In the genomic region with DNA sequence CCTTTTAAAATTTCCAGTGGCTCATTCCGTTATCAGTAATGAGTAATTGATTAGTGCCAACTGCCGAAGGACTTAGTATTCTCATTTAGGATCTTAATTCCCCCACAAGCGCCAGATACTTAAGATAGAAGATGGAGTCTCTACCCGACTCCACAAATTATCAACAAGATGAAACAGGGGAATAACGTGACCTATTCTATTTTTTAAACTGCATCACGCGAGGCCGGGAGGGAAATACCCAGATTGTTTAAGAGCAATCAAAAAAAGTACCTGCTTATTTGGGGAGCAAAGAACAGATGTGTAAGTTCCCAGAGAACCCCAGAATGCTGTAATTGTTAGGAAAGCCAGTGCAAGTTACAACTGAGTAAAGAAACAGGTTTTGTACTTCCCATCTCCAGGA, we compare ENCODE assay signal across 8 cellular contexts. TPM values are rescaled to one million over a fixed set of nuclear protein-coding genes. Genes with fewer than 3 reads are reported as not detected.
DNase-seq lines count a peak whose midpoint lies in the region; FAIRE-seq and TF ChIP-seq lines count a peak whose summit lies in the region.

No MANE protein-coding gene starts in this region.

- no peak overlapping the region for H2AK5ac ChIP-seq in H9 (ENCODE audit: insufficient read length, low read length)

- DNase-seq in H9 (no peak), astrocyte (ENCODE audit: low read depth) (no peak), activated gamma-delta T cell treated with Interleukin-2 at 50 U/mL for 16 hours (no peak), AG20443 (ENCODE audit: low spot score) (no peak), germinal center (ENCODE audit: low spot score) (no peak), NCI-H748 treated with DMSO at 0.1 percent for 48 hours (lab: John Stamatoyannopoulos, UW) (no peak)

- H3K9ac ChIP-seq in H9 (ENCODE audit: extremely low read depth, insufficient read length, low read length) = no peak overlapping the region
- H3K9ac ChIP-seq in astrocyte (ENCODE audit: low read length) = peak overlapping the region; percentile 89
- H3K9ac ChIP-seq in mucosa of stomach (ENCODE audit: low read length) = peak overlapping the region; percentile 95

- no CpG with 5 or more reads among the region's 8 CpGs for WGBS in H9 (ENCODE audit: extremely low coverage, insufficient read length, low lambda C conversion rate)

- H3K4me1 ChIP-seq in ACC112 (ENCODE audit: control insufficient read depth, insufficient read depth, low read length, unreplicated experiment) (peaks cover 18% of the 10 kb centered on the region), H9 (ENCODE audit: insufficient read depth, low read length) (no peaks in the 10 kb centered on the region), astrocyte (ENCODE audit: insufficient read depth, low read length) (peaks cover 9% of the 10 kb centered on the region), mucosa of stomach (ENCODE audit: control insufficient read depth, insufficient read depth, low read length) (peaks cover 13% of the 10 kb centered on the region)

- H3K4me1 Mint-ChIP-seq in H9 (peaks cover 12% of the 10 kb centered on the region in 2 experiments), astrocyte (ENCODE audit: low read depth, unreplicated experiment) (peaks cover 16% of the 10 kb centered on the region)

- H3K79me1 ChIP-seq in H9 (ENCODE audit: insufficient read depth, low read depth, low read length, poor library complexity, severe bottlenecking) = no peaks in the 10 kb centered on the region

- no peak overlapping the region for H2BK20ac ChIP-seq in H9 (ENCODE audit: low read depth, low read length, poor library complexity, severe bottlenecking)

- peaks cover 5% of the 10 kb centered on the region for H3K23me2 ChIP-seq in H9 (ENCODE audit: insufficient read length, low read depth, low read length, poor library complexity, severe bottlenecking)

- no peak overlapping the region for H2BK12ac ChIP-seq in H9 (ENCODE audit: insufficient read length, low read depth, low read length)

- no peak for FAIRE-seq in astrocyte (lab: Jason Lieb, UNC)

- H3K23ac ChIP-seq in H9 (ENCODE audit: insufficient read length, low read depth, low read length) = no peak overlapping the region

- no peak overlapping the region for H2BK15ac ChIP-seq in H9 (ENCODE audit: low read depth, low read length)

- H3K9me3 Mint-ChIP-seq in H9 (no peaks in the 10 kb centered on the region; a peak in 1 of 5 replicates), astrocyte (ENCODE audit: unreplicated experiment) (no peaks in the 10 kb centered on the region)

- no peak for TF ChIP-seq CTCF in H9 (conservative IDR thresholded peaks at IDR 0.05)
- TF ChIP-seq CTCF in astrocyte (IDR thresholded peaks at IDR 0.05; ENCODE audit: insufficient read depth, low read depth, low read length) = no peak

- no peak overlapping the region for H2BK5ac ChIP-seq in H9 (ENCODE audit: insufficient read length, low read length)

- no peak overlapping the region for H3K18ac ChIP-seq in H9 (ENCODE audit: insufficient read length, low read depth, low read length)

- peak overlapping the region; percentile 100 for H3K4me3 ChIP-seq in ACC112 (ENCODE audit: low read depth, low read length)
- peak overlapping the region; percentile 83 for H3K4me3 ChIP-seq in astrocyte (ENCODE audit: insufficient read depth, low read depth, low read length)
- peak overlapping the region; percentile 89 for H3K4me3 ChIP-seq in mucosa of stomach (ENCODE audit: low read length)

- H3K27ac Mint-ChIP-seq in H9 (no peak overlapping the region), astrocyte (ENCODE audit: unreplicated experiment) (no peak overlapping the region)

- H4K5ac ChIP-seq in H9 (ENCODE audit: insufficient read length, low read depth, low read length) = no peak overlapping the region

- H3K27me3 ChIP-seq in ACC112 (ENCODE audit: insufficient read depth, low read length) (no peaks in the 10 kb centered on the region), H9 (ENCODE audit: insufficient read depth, low read length) (peaks cover 9% of the 10 kb centered on the region; the same call in 1 of the 2 replicates), astrocyte (ENCODE audit: insufficient read depth, low read length) (no peaks in the 10 kb centered on the region), mucosa of stomach (ENCODE audit: control insufficient read depth, insufficient read depth, low read length) (no peaks in the 10 kb centered on the region)

- H3K14ac ChIP-seq in H9 (ENCODE audit: insufficient read depth, low read length) = no peak overlapping the region

- H4K8ac ChIP-seq in H9 (replicated peaks; ENCODE audit: insufficient read length, low read depth, low read length) = no peak overlapping the region

- no peak overlapping the region for H3K4ac ChIP-seq in H9 (ENCODE audit: low read depth, low read length)

- H3K36me3 Mint-ChIP-seq in H9 (ENCODE audit: insufficient read depth in 1 of 3, low read depth in 3 of 3) = peaks cover 0 to 2% (median 0%) of the 10 kb centered on the region in 3 experiments; a peak in 1 of 7 replicates
- H3K36me3 Mint-ChIP-seq in astrocyte (ENCODE audit: low read depth, unreplicated experiment) = no peaks in the 10 kb centered on the region

- H3K4me2 ChIP-seq in H9 (ENCODE audit: insufficient read depth, insufficient read length, low read length) (peak overlapping the region; percentile 62), astrocyte (ENCODE audit: low read length) (peak overlapping the region; percentile 95)

- no peaks in the 10 kb centered on the region for H3K9me3 ChIP-seq in H9 (ENCODE audit: control insufficient read depth, low read depth, low read length)
- H3K9me3 ChIP-seq in astrocyte (ENCODE audit: insufficient read depth, low read depth, low read length) = no peaks in the 10 kb centered on the region
- H3K9me3 ChIP-seq in mucosa of stomach (ENCODE audit: control insufficient read depth, low read length) = no peaks in the 10 kb centered on the region

- H3K27ac ChIP-seq in ACC112 (ENCODE audit: low read depth, low read length) (peak overlapping the region; percentile 90), H9 (ENCODE audit: insufficient read length, low read depth, low read length) (no peak overlapping the region), astrocyte (ENCODE audit: low read depth, low read length) (no peak overlapping the region)

- peaks cover 59% of the 10 kb centered on the region for H3K27me3 Mint-ChIP-seq in H9 (ENCODE audit: low read depth)
- peaks cover 4% of the 10 kb centered on the region for H3K27me3 Mint-ChIP-seq in astrocyte (ENCODE audit: low read depth, unreplicated experiment)

- peak overlapping the region; percentile 90 for H2AFZ ChIP-seq in ACC112 (ENCODE audit: low read length, unreplicated experiment)
- H2AFZ ChIP-seq in H9 (ENCODE audit: low read length) = no peak overlapping the region
- peak overlapping the region; percentile 99 for H2AFZ ChIP-seq in astrocyte (ENCODE audit: low read depth, low read length)

- H3K56ac ChIP-seq in H9 (ENCODE audit: insufficient read length, low read depth, low read length) = no peak overlapping the region

- H3K4me3 Mint-ChIP-seq in H9 (peak overlapping the region; percentile 81 to 89; a peak in 3 of 5 replicates), astrocyte (ENCODE audit: unreplicated experiment) (peak overlapping the region; percentile 91)

- H3K36me3 ChIP-seq in ACC112 (ENCODE audit: insufficient read depth, low read length) (no peaks in the 10 kb centered on the region), astrocyte (ENCODE audit: insufficient read depth, low read length) (no peaks in the 10 kb centered on the region), mucosa of stomach (ENCODE audit: control insufficient read depth, insufficient read depth, low read length) (no peaks in the 10 kb centered on the region)

- no peak overlapping the region for H2BK120ac ChIP-seq in H9 (ENCODE audit: low read depth, low read length, poor library complexity, severe bottlenecking)

- no peak overlapping the region for H4K91ac ChIP-seq in H9 (ENCODE audit: insufficient read length, low read depth, low read length)

- H4K20me1 ChIP-seq in H9 (ENCODE audit: control insufficient read depth, insufficient read depth, insufficient read length) (no peaks in the 10 kb centered on the region), astrocyte (ENCODE audit: insufficient read depth, low read length) (no peaks in the 10 kb centered on the region)

- no peak overlapping the region for H3T11ph ChIP-seq in H9 (ENCODE audit: low read length)

- peaks cover 33% of the 10 kb centered on the region for H3K79me2 ChIP-seq in ACC112 (ENCODE audit: control insufficient read depth, insufficient read depth, low read length, unreplicated experiment)
- no peaks in the 10 kb centered on the region for H3K79me2 ChIP-seq in H9 (ENCODE audit: insufficient read depth, low read length)
- peaks cover 25% of the 10 kb centered on the region for H3K79me2 ChIP-seq in astrocyte (ENCODE audit: insufficient read depth, low read length)

RNA-seq across cellular contexts. Expression of a gene that starts 1.1 kb away (rescaled TPM):
- total RNA-seq in H9 (2021) = 1.6 and 1.7 TPM in 2 replicates
- total RNA-seq in astrocyte = 1.7 TPM in 2 replicates

RNA-seq across cellular contexts. Expression of a gene that starts 29.0 kb away (rescaled TPM):
- 8.4 and 8.7 TPM in 2 replicates for total RNA-seq in H9 (2021)
- total RNA-seq in astrocyte = 4.8 and 6.2 TPM in 2 replicates
